18 cellular contexts compared by ENCODE assay signal in the genomic region with DNA sequence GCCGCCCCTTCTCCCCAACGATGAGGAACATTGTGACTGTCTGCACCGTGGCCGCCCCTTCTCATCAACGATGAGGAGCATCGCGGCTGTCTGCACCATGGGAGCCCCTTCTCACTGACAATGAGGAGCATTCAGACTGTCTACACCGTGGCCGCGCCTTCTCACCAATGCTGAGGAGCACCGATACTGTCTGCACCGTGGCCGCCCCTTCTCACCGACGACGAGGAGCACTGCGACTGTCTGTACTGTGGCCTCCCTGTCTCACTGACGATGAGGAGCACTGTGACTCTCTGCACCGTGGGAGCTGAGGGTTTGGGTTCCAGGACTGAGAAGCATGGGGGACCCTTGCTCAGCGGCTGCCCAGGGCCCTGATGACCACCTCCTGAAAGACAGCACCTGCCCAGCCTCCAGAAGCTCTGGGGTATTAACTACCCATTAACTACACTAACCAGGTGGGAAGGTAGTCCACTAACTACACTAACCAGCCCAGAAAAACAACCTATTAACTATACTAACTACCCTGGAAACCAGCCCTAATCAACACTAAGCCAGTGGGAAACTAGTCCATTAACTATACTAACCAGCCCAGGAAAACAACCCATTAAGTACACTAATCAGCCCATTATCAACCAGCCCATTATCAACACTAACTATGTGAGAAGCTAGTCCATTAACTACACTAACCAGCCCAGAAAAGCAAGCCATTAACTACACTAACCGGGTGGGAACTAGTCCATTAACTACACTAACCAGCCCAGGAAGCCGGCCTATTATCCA.
"Had no signal": no experiment of that assay in that cellular context is flagged by ENCODE, and none has a peak within 500 bp of the region (broad histone marks: within the 10 kb centered on the region; RNA-seq: fewer than 3 reads in every experiment).

No MANE protein-coding gene starts in this region.

- DNase-seq: activated CD4-positive, alpha-beta memory T cell treated with anti-CD3 and anti-CD28 coated beads, Interleukin-2, amount 10 ng/mL, durations not matched to agents 7 days and 5 days; activated CD4-positive, alpha-beta T cell treated with anti-CD3 and anti-CD28 coated beads for 48 hours; activated CD8-positive, alpha-beta memory T cell treated with anti-CD3 and anti-CD28 coated beads, Interleukin-2, amount 10 ng/mL, durations not matched to agents 7 days and 5 days; activated naive CD4-positive, alpha-beta T cell treated with anti-CD3 and anti-CD28 coated beads for 36 hours; cortex of kidney; immature natural killer cell; stimulated activated naive CD8-positive, alpha-beta T cell treated with anti-CD3 and anti-CD28 coated beads, Interleukin-15, Interleukin-2, amounts not matched to agents 100 U/mL and 50 U/mL, for 24 hours; substantia nigra; transverse colon had no signal

- H3K27ac Mint-ChIP-seq: activated CD4-positive, alpha-beta memory T cell treated with anti-CD3 and anti-CD28 coated beads, Interleukin-2, amount 10 ng/mL, durations not matched to agents 7 days and 5 days; activated CD8-positive, alpha-beta memory T cell treated with anti-CD3 and anti-CD28 coated beads, Interleukin-2, amount 10 ng/mL, durations not matched to agents 7 days and 5 days; activated naive CD4-positive, alpha-beta T cell treated with anti-CD3 and anti-CD28 coated beads for 36 hours; activated T-helper 17 cell treated with anti-CD3 and anti-CD28 coated beads, Interleukin-2, amount 50 U/mL, for 72 hours; immature natural killer cell; mesothelial cell of epicardium; nephron; progenitor cell of endocrine pancreas had no signal

- H3K36me3 ChIP-seq: ascending aorta, gastrocnemius medialis, heart right ventricle, transverse colon had no signal

- H3K4me1 Mint-ChIP-seq: activated CD4-positive, alpha-beta memory T cell treated with anti-CD3 and anti-CD28 coated beads, Interleukin-2, amount 10 ng/mL, durations not matched to agents 7 days and 5 days; activated CD8-positive, alpha-beta memory T cell treated with anti-CD3 and anti-CD28 coated beads, Interleukin-2, amount 10 ng/mL, durations not matched to agents 7 days and 5 days; activated T-helper 17 cell treated with anti-CD3 and anti-CD28 coated beads, Interleukin-2, amount 50 U/mL, for 72 hours; immature natural killer cell; mesothelial cell of epicardium; nephron had no signal

- H3K27me3 Mint-ChIP-seq: activated CD8-positive, alpha-beta memory T cell treated with anti-CD3 and anti-CD28 coated beads, Interleukin-2, amount 10 ng/mL, durations not matched to agents 7 days and 5 days; progenitor cell of endocrine pancreas had no signal

- H3K27me3 ChIP-seq: ascending aorta, gastrocnemius medialis had no signal

- ATAC-seq: activated CD8-positive, alpha-beta memory T cell treated with anti-CD3 and anti-CD28 coated beads, Interleukin-2, amount 10 ng/mL, durations not matched to agents 7 days and 5 days; activated T-helper 17 cell treated with anti-CD3 and anti-CD28 coated beads, Interleukin-2, amount 50 U/mL, for 72 hours; esophagus mucosa; gastrocnemius medialis; stimulated activated naive CD8-positive, alpha-beta T cell treated with anti-CD3 and anti-CD28 coated beads, Interleukin-15, Interleukin-2, amounts not matched to agents 100 U/mL and 50 U/mL, for 24 hours had no signal

- H3K9me3 Mint-ChIP-seq: activated naive CD4-positive, alpha-beta T cell treated with anti-CD3 and anti-CD28 coated beads for 36 hours; activated T-helper 17 cell treated with anti-CD3 and anti-CD28 coated beads, Interleukin-2, amount 50 U/mL, for 72 hours; immature natural killer cell; mesothelial cell of epicardium; nephron had no signal

- H3K36me3 Mint-ChIP-seq: activated CD8-positive, alpha-beta memory T cell treated with anti-CD3 and anti-CD28 coated beads, Interleukin-2, amount 10 ng/mL, durations not matched to agents 7 days and 5 days; immature natural killer cell; mesothelial cell of epicardium had no signal

- H3K27ac ChIP-seq: ascending aorta, gastrocnemius medialis, heart right ventricle, SK-N-MC, transverse colon had no signal

- H3K4me3 ChIP-seq: ascending aorta, gastrocnemius medialis, heart right ventricle, SK-N-MC, transverse colon had no signal

- H3K4me1 ChIP-seq: ascending aorta, gastrocnemius medialis, heart right ventricle, transverse colon had no signal

- H3K4me3 Mint-ChIP-seq: activated CD4-positive, alpha-beta memory T cell treated with anti-CD3 and anti-CD28 coated beads, Interleukin-2, amount 10 ng/mL, durations not matched to agents 7 days and 5 days; activated CD8-positive, alpha-beta memory T cell treated with anti-CD3 and anti-CD28 coated beads, Interleukin-2, amount 10 ng/mL, durations not matched to agents 7 days and 5 days; activated naive CD4-positive, alpha-beta T cell treated with anti-CD3 and anti-CD28 coated beads for 36 hours; activated T-helper 17 cell treated with anti-CD3 and anti-CD28 coated beads, Interleukin-2, amount 50 U/mL, for 72 hours; immature natural killer cell; mesothelial cell of epicardium; nephron had no signal

- H3K9me3 ChIP-seq: ascending aorta, gastrocnemius medialis, heart right ventricle, transverse colon had no signal
